26 cellular contexts compared by ENCODE assay signal in genomic region chr5:104598285-104598684, GRCh38.
"Had no signal": no experiment of that assay in that cellular context is flagged by ENCODE, and none has a peak within 500 bp of the region (broad histone marks: within the 10 kb centered on the region; RNA-seq: fewer than 3 reads in every experiment).

No MANE protein-coding gene starts in this region.

- DNase-seq: activated CD4-positive, alpha-beta T cell treated with anti-CD3 and anti-CD28 coated beads for 48 hours; activated CD4-positive, alpha-beta T cell treated with anti-CD3 and anti-CD28 coated beads, Interleukin-2, amount 50 U/mL, for 4 hours; activated CD4-positive, CD25-positive, alpha-beta regulatory T cell treated with anti-CD3 and anti-CD28 coated beads, Interleukin-2, amount 50 U/mL, for 72 hours; activated CD8-positive, alpha-beta memory T cell treated with anti-CD3 and anti-CD28 coated beads, Interleukin-2, amount 50 U/mL, for 48 hours; activated CD8-positive, alpha-beta T cell treated with anti-CD3 and anti-CD28 coated beads, Interleukin-2, amount 10 ng/mL, durations not matched to agents 7 days and 5 days; activated effector memory CD4-positive, alpha-beta T cell treated with Interleukin-2 at 50 U/mL for 16 hours; activated naive CD4-positive, alpha-beta T cell; activated T-cell treated with anti-CD3 and anti-CD28 coated beads, Interleukin-2, amount 50 U/mL, for 24 hours; amniotic stem cell; body of pancreas; central memory CD4-positive, alpha-beta T cell; MM.1S; NCI-H1105; NCI-H1436; NCI-H1694 treated with DMSO at 0.1 percent for 48 hours; NCI-H2029 treated with DMSO at 0.1 percent for 48 hours; NCI-H446; NCI-H526; NCI-H774; SHP77; SW 1271 had no signal

- H3K9me3 ChIP-seq: ascending aorta had no signal

- H3K4me1 ChIP-seq: ascending aorta, body of pancreas, SJSA1 had no signal

- H3K36me3 ChIP-seq: ascending aorta, SJSA1 had no signal

- H3K4me3 ChIP-seq: ascending aorta, body of pancreas, SJSA1 had no signal

- ATAC-seq: activated CD8-positive, alpha-beta T cell treated with anti-CD3 and anti-CD28 coated beads, Interleukin-2, amount 10 ng/mL, durations not matched to agents 7 days and 5 days; body of pancreas; Panc1; SK-N-SH treated with all-trans-retinoic acid at 6 μM for 48 hours; WTC11 had no signal
